12 cellular contexts compared by ENCODE assay signal in the genomic region with DNA sequence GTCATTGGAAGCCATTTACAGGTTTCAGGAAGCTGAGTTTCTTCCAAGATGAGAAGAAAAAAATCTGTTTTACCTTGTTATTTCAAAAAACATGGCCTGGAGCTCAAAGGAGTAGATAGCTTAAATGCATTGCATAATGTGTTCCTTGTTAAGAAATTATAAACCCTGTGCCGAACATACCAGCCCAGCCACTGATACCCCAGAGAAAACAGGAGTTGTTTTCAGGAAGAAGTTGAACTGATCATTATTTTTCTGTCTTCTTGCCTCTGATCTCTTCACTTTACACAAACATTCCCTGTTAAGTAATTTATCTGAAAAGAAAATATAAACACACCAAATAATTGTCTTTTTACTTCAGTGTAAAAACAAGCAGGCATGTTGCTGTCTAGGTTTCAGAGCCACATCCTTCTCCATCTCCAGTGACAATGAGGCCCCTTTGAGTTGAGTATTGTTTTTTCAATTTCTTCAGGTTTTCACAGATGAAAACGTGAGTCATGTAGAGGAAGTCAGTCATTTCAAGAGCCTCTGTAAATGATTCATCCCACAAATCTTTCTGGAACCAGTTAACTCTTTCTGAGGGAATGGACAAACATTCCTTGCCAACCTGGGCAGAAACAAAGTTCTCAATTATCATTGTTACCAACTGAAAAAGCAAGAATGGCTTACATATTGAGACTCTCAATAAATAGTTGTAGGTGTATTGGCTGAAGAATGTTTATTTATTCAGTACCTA.
DNase-seq lines count a peak whose midpoint lies in the region; ATAC-seq and TF ChIP-seq lines count a peak whose summit lies in the region.
"Had no signal": no experiment of that assay in that cellular context is flagged by ENCODE, and none has a peak within 500 bp of the region (broad histone marks: within the 10 kb centered on the region; RNA-seq: fewer than 3 reads in every experiment).

No MANE protein-coding gene starts in this region.

- ATAC-seq in HG03378 (IDR thresholded peaks at IDR 0.05; ENCODE audit: unreplicated experiment), result peak; percentile 55
- ATAC-seq in HG03108 (IDR thresholded peaks at IDR 0.05; ENCODE audit: unreplicated experiment), result no peak
- no peak for ATAC-seq in WTC11

- TF ChIP-seq CTCF in ascending aorta (IDR thresholded peaks at IDR 0.05), result no peak
- TF ChIP-seq CTCF in WTC11 (IDR thresholded peaks at IDR 0.05), result no peak

- no peaks in the 10 kb centered on the region for H3K9me3 ChIP-seq in ascending aorta

- H3K36me3 ChIP-seq in ascending aorta, result no peaks in the 10 kb centered on the region

- no peaks in the 10 kb centered on the region for H3K4me1 Mint-ChIP-seq in WTC11

- CTCF ChIA-PET in WTC11 (lab: Charles Lee), result no interaction called here

- intact Hi-C loops in ascending aorta (cut with DNase I), result no loop called here

- H3K36me3 Mint-ChIP-seq in WTC11, result peaks cover 76% of the 10 kb centered on the region
- H3K36me3 Mint-ChIP-seq: activated naive CD8-positive, alpha-beta T cell had no signal

- peaks cover 7% of the 10 kb centered on the region for H3K27me3 Mint-ChIP-seq in WTC11 (ENCODE audit: low read depth)

- no peak overlapping the region for H3K27ac Mint-ChIP-seq in WTC11
- H3K27ac Mint-ChIP-seq: activated naive CD8-positive, alpha-beta T cell had no signal

- no peak overlapping the region for H3K27ac ChIP-seq in ascending aorta

- no peaks in the 10 kb centered on the region for H3K4me1 ChIP-seq in ascending aorta

- no peak overlapping the region for H3K4me3 ChIP-seq in ascending aorta

- POLR2A ChIA-PET in WTC11 (lab: Charles Lee), result no interaction called here

- peak; percentile 91 for DNase-seq in DMS53 (lab: John Stamatoyannopoulos, UW)
- peak; percentile 88 for DNase-seq in astrocyte of the hippocampus (ENCODE audit: low read depth, low spot score)
- DNase-seq in myocyte (ENCODE audit: low read depth), result peak; percentile 69
- DNase-seq in ascending aorta (ENCODE audit: low spot score in 2 of 2), result no peak
- no peak for DNase-seq in NCI-H146 treated with DMSO at 0.1 percent for 48 hours (lab: John Stamatoyannopoulos, UW; ENCODE audit: unreplicated experiment)
- no peak for DNase-seq in WTC11 (ENCODE audit: low spot score)
- DNase-seq: DND-41; stimulated activated CD4-positive, alpha-beta T cell treated with anti-CD3 and anti-CD28 coated beads, Interleukin-15, amount 100 ng/mL, for 24 hours; T-helper 2 cell had no signal

- H3K9me3 Mint-ChIP-seq in WTC11, result peaks cover 86% of the 10 kb centered on the region

- H3K27me3 ChIP-seq in ascending aorta, result no peaks in the 10 kb centered on the region

- no peak overlapping the region for H3K4me3 Mint-ChIP-seq in WTC11
- H3K4me3 Mint-ChIP-seq: activated naive CD8-positive, alpha-beta T cell had no signal

TF ChIP-seq in WTC11, 78 proteins besides CTCF, POLR2A, EP300 and RAD21:
- TF ChIP-seq, protein P1, sequence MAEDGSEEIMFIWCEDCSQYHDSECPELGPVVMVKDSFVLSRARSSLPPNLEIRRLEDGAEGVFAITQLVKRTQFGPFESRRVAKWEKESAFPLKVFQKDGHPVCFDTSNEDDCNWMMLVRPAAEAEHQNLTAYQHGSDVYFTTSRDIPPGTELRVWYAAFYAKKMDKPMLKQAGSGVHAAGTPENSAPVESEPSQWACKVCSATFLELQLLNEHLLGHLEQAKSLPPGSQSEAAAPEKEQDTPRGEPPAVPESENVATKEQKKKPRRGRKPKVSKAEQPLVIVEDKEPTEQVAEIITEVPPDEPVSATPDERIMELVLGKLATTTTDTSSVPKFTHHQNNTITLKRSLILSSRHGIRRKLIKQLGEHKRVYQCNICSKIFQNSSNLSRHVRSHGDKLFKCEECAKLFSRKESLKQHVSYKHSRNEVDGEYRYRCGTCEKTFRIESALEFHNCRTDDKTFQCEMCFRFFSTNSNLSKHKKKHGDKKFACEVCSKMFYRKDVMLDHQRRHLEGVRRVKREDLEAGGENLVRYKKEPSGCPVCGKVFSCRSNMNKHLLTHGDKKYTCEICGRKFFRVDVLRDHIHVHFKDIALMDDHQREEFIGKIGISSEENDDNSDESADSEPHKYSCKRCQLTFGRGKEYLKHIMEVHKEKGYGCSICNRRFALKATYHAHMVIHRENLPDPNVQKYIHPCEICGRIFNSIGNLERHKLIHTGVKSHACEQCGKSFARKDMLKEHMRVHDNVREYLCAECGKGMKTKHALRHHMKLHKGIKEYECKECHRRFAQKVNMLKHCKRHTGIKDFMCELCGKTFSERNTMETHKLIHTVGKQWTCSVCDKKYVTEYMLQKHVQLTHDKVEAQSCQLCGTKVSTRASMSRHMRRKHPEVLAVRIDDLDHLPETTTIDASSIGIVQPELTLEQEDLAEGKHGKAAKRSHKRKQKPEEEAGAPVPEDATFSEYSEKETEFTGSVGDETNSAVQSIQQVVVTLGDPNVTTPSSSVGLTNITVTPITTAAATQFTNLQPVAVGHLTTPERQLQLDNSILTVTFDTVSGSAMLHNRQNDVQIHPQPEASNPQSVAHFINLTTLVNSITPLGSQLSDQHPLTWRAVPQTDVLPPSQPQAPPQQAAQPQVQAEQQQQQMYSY (CRISPR knock-in tag; IDR thresholded peaks at IDR 0.05), result no peak
- TF ChIP-seq MYBL2 (CRISPR knock-in tag; IDR thresholded peaks at IDR 0.05) (no peak), FOXJ3 (CRISPR knock-in tag; IDR thresholded peaks at IDR 0.05; ENCODE audit: borderline replicate concordance) (no peak), EMX1 (CRISPR knock-in tag; IDR thresholded peaks at IDR 0.05) (no peak), SOX15 (CRISPR knock-in tag; IDR thresholded peaks at IDR 0.05) (no peak)
- TF ChIP-seq, protein P2, sequence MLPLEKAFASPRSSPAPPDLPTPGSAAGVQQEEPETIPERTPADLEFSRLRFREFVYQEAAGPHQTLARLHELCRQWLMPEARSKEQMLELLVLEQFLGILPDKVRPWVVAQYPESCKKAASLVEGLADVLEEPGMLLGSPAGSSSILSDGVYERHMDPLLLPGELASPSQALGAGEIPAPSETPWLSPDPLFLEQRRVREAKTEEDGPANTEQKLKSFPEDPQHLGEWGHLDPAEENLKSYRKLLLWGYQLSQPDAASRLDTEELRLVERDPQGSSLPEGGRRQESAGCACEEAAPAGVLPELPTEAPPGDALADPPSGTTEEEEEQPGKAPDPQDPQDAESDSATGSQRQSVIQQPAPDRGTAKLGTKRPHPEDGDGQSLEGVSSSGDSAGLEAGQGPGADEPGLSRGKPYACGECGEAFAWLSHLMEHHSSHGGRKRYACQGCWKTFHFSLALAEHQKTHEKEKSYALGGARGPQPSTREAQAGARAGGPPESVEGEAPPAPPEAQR (CRISPR knock-in tag; IDR thresholded peaks at IDR 0.05), result no peak
- TF ChIP-seq, protein P3, sequence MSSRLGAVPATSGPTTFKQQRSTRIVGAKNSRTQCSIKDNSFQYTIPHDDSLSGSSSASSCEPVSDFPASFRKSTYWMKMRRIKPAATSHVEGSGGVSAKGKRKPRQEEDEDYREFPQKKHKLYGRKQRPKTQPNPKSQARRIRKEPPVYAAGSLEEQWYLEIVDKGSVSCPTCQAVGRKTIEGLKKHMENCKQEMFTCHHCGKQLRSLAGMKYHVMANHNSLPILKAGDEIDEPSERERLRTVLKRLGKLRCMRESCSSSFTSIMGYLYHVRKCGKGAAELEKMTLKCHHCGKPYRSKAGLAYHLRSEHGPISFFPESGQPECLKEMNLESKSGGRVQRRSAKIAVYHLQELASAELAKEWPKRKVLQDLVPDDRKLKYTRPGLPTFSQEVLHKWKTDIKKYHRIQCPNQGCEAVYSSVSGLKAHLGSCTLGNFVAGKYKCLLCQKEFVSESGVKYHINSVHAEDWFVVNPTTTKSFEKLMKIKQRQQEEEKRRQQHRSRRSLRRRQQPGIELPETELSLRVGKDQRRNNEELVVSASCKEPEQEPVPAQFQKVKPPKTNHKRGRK (CRISPR knock-in tag; IDR thresholded peaks at IDR 0.05; ENCODE audit: borderline replicate concordance), result no peak
- TF ChIP-seq, protein P4, sequence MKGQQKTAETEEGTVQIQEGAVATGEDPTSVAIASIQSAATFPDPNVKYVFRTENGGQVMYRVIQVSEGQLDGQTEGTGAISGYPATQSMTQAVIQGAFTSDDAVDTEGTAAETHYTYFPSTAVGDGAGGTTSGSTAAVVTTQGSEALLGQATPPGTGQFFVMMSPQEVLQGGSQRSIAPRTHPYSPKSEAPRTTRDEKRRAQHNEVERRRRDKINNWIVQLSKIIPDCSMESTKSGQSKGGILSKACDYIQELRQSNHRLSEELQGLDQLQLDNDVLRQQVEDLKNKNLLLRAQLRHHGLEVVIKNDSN (CRISPR knock-in tag; IDR thresholded peaks at IDR 0.05), result no peak
- TF ChIP-seq, protein P5, sequence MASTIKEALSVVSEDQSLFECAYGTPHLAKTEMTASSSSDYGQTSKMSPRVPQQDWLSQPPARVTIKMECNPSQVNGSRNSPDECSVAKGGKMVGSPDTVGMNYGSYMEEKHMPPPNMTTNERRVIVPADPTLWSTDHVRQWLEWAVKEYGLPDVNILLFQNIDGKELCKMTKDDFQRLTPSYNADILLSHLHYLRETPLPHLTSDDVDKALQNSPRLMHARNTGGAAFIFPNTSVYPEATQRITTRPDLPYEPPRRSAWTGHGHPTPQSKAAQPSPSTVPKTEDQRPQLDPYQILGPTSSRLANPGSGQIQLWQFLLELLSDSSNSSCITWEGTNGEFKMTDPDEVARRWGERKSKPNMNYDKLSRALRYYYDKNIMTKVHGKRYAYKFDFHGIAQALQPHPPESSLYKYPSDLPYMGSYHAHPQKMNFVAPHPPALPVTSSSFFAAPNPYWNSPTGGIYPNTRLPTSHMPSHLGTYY (CRISPR knock-in tag; IDR thresholded peaks at IDR 0.05), result no peak

Comparison
In these comparisons a context has a peak if more than half of its experiments do, and no peak if none do; other contexts are left out.
1. DNase-seq: peak in DMS53 (single experiment), astrocyte of the hippocampus (single experiment) and myocyte (single experiment); none in ascending aorta (0 of 2), NCI-H146 treated with DMSO at 0.1 percent for 48 hours (single experiment) and WTC11 (single experiment).